ENCODE assay signal across 8 cellular contexts in the genomic region with DNA sequence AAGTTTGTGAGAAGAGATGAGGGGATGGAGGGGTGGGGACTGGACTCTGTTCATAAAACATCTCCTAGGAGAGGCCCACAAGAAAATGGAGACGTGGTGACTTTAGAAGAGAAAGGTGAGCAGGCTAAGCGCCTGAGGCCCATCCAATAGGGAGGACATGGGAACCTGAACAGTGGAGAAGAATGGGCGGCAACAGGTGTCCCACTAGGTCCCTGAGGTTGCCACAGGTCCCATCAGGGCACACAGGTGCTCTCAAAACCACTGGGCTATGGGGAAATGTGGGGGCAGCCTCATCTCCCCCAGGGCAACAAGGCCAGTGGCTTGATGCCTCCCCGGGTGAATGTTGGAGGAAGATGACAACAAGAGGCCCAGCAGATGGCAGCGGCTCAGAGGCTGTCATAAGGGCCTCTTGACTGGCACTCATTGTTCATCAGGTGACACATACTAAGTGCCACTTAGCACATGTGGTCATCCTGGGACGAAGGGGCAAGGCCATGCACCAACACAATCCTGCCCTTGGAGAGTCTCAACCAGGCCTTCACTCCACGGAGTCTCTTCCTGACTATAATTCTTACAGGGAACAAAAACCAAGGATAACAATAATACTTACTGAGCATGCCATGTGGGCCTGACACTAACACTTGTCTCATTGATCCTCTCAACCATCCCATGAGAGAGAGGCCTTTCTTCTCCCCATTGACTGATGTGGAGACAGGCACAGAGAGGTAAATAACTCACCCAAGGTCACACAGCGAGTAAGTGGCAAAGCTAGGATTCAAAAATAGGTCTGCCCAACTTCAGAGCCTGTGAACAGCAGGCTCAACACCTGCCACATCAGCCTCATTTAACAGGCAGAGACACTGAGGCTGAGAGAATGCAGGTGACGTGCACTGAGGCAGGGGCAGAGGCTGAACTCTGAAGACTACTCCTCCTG. TPM values are rescaled to one million over a fixed set of nuclear protein-coding genes. Genes with fewer than 3 reads are reported as not detected.
A peak's percentile ranks its signal among the peaks of the same experiment; 100 is the strongest.
DNase-seq lines count a peak whose midpoint lies in the region; ATAC-seq, FAIRE-seq and TF ChIP-seq lines count a peak whose summit lies in the region.

No MANE protein-coding gene starts in this region.

- no peak overlapping the region for H3K4me3 Mint-ChIP-seq in mesothelial cell of epicardium

- peak overlapping the region in 1 of 2 donors; percentile 9 for H3K27ac Mint-ChIP-seq in activated naive CD4-positive, alpha-beta T cell treated with anti-CD3 and anti-CD28 coated beads, Interleukin-2, amount 50 U/mL, for 72 hours
- peak overlapping the region; percentile 82 for H3K27ac Mint-ChIP-seq in mesothelial cell of epicardium

- no peaks in the 10 kb centered on the region for H3K36me3 Mint-ChIP-seq in activated naive CD4-positive, alpha-beta T cell treated with anti-CD3 and anti-CD28 coated beads, Interleukin-2, amount 50 U/mL, for 72 hours
- no peaks in the 10 kb centered on the region for H3K36me3 Mint-ChIP-seq in mesothelial cell of epicardium

- TF ChIP-seq POLR2A in GM12892 (IDR thresholded peaks at IDR 0.05; ENCODE audit: low read depth, low read length) = no peak

- TF ChIP-seq CTCF in mesothelial cell of epicardium (IDR thresholded peaks at IDR 0.05; ENCODE audit: unreplicated experiment) = no peak

- no peak for FAIRE-seq in GM12892 (lab: Jason Lieb, UNC)

- H3K27me3 Mint-ChIP-seq in mesothelial cell of epicardium (ENCODE audit: low read depth) = no peaks in the 10 kb centered on the region

- ATAC-seq in activated naive CD4-positive, alpha-beta T cell treated with anti-CD3 and anti-CD28 coated beads, Interleukin-2, amount 50 U/mL, for 72 hours = peak; percentile 52 to 67
- ATAC-seq in HG03521 (IDR thresholded peaks at IDR 0.05; ENCODE audit: unreplicated experiment) (no peak), HG02852 (IDR thresholded peaks at IDR 0.05; ENCODE audit: unreplicated experiment) (no peak), HG02763 (IDR thresholded peaks at IDR 0.05; ENCODE audit: unreplicated experiment) (no peak)

- H3K9me3 Mint-ChIP-seq in activated naive CD4-positive, alpha-beta T cell treated with anti-CD3 and anti-CD28 coated beads, Interleukin-2, amount 50 U/mL, for 72 hours = no peaks in the 10 kb centered on the region
- no peaks in the 10 kb centered on the region for H3K9me3 Mint-ChIP-seq in mesothelial cell of epicardium

- peak; percentile 98 for DNase-seq in DMS53 (lab: John Stamatoyannopoulos, UW)
- DNase-seq in NCI-H187 treated with DMSO at 0.1 percent for 48 hours (lab: John Stamatoyannopoulos, UW) = peak; percentile 86
- DNase-seq in activated naive CD4-positive, alpha-beta T cell treated with anti-CD3 and anti-CD28 coated beads, Interleukin-2, amount 50 U/mL, for 72 hours (ENCODE audit: low spot score in 2 of 2) = no peak
- no peak for DNase-seq in mesothelial cell of epicardium (ENCODE audit: low spot score in 2 of 2, unreplicated experiment in 2 of 2)
- DNase-seq in GM12892 (ENCODE audit: insufficient read length) = no peak

- H3K4me1 Mint-ChIP-seq in mesothelial cell of epicardium = peaks cover 70% of the 10 kb centered on the region

RNA-seq across cellular contexts. Expression of a gene that starts 38.0 kb away (rescaled TPM):
- under 1 TPM in 1 of 2 donors, not detected in 1; 0.84 TPM for total RNA-seq in activated naive CD4-positive, alpha-beta T cell treated with anti-CD3 and anti-CD28 coated beads, Interleukin-2, amount 50 U/mL, for 72 hours
- total RNA-seq in mesothelial cell of epicardium = 37.0 to 38.7 TPM (median 37.8 TPM) in 3 replicates
- polyA plus RNA-seq in GM12892 (2012; ENCODE audit: missing spikeins) = 1.2 TPM

Comparison
In these comparisons a context has a peak if more than half of its experiments do, and no peak if none do; other contexts are left out.
1. DNase-seq: peak in DMS53 (single experiment) and NCI-H187 treated with DMSO at 0.1 percent for 48 hours (single experiment); none in activated naive CD4-positive, alpha-beta T cell treated with anti-CD3 and anti-CD28 coated beads, Interleukin-2, amount 50 U/mL, for 72 hours (0 of 2), mesothelial cell of epicardium (0 of 2) and GM12892 (single experiment).
2. ATAC-seq: peak in activated naive CD4-positive, alpha-beta T cell treated with anti-CD3 and anti-CD28 coated beads, Interleukin-2, amount 50 U/mL, for 72 hours (2 of 2); none in HG03521 (single experiment), HG02852 (single experiment) and HG02763 (single experiment).
3. RNA of a gene that starts 38.0 kb away (total RNA-seq): 37.0 to 38.7 TPM in mesothelial cell of epicardium; 0.84 TPM in activated naive CD4-positive, alpha-beta T cell treated with anti-CD3 and anti-CD28 coated beads, Interleukin-2, amount 50 U/mL, for 72 hours; every median in the first group is over 10 times any median in the second.